Comparison of ENCODE assay signal across 8 cellular contexts in the genomic region with DNA sequence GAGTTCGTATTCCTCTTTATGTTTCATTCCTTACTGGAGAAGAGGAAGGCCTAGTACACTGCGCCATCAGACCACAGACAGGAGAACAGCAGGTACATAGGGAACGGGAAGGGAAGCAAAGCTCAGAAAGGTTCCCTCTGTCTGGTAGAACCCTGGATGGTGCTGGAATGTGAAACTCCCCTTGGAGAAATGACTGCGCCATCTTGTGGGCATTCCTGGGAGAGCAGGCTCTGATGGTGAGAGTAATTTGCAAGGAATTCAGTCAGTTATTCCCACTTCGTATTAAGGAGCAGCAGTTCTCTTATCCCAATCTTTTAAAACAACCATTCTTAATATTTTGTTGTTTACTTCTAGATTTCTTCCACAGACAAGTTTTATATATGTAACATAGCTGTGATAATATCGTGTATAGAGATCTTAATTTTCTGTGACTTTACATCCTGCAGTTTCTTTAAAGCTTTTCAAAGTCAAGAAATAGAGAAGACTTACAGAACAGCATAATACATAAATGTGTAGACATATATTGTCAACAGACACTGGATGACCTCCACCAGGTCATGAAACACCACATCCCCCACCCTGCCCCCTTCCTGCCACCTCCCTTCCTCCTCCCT.
DNase-seq lines count a peak whose midpoint lies in the region; ATAC-seq and TF ChIP-seq lines count a peak whose summit lies in the region.

No MANE protein-coding gene starts in this region.

- ATAC-seq in HG02885 (IDR thresholded peaks at IDR 0.05; ENCODE audit: poor library complexity, unreplicated experiment) (peak; percentile 49), natural killer cell (peak in 2 of 3 donors; percentile 38 to 61), HG03378 (IDR thresholded peaks at IDR 0.05; ENCODE audit: unreplicated experiment) (no peak)

- H3K36me3 Mint-ChIP-seq in CD14-positive monocyte (no peaks in the 10 kb centered on the region), natural killer cell (no peaks in the 10 kb centered on the region)

- no peak for TF ChIP-seq POLR2A in esophagus muscularis mucosa (IDR thresholded peaks at IDR 0.05; ENCODE audit: low read depth)
- TF ChIP-seq POLR2A in stomach (IDR thresholded peaks at IDR 0.05): no peak

- intact Hi-C loops in CD14-positive monocyte (cut with micrococcal nuclease) (no loop called here), esophagus muscularis mucosa (cut with DNase I) (loop anchor here (2.0 kb wide), 1 partner anchor 124 kb away; no protein-coding TSS in a partner anchor), natural killer cell (cut with micrococcal nuclease) (loop anchor here (1.0 kb wide), 1 partner anchor 122 kb away; no protein-coding TSS in a partner anchor), stomach (cut with DNase I; ENCODE audit: low total_unique reads) (loop anchor here (5.0 kb wide), 1 partner anchor 123 kb away; no protein-coding TSS in a partner anchor)

- no peaks in the 10 kb centered on the region for H3K27me3 ChIP-seq in NT2/D1 (ENCODE audit: insufficient read depth, insufficient read length)
- H3K27me3 ChIP-seq in esophagus muscularis mucosa: peaks cover 0 to 24% (median 0%) of the 10 kb centered on the region in 4 donors
- H3K27me3 ChIP-seq in stomach: peaks cover 0 to 29% (median 9%) of the 10 kb centered on the region in 3 donors

- H3K4me3 Mint-ChIP-seq in CD14-positive monocyte (no peak overlapping the region), natural killer cell (no peak overlapping the region)

- DNase-seq in CD14-positive monocyte (ENCODE audit: low spot score) (no peak), NT2/D1 (ENCODE audit: low read depth, low spot score) (peak; percentile 86), activated T-cell treated with anti-CD3 and anti-CD28 coated beads for 24 hours (ENCODE audit: low read depth) (peak; percentile 37), esophagus muscularis mucosa (ENCODE audit: extremely low spot score) (peak; percentile 92), natural killer cell (peak; percentile 47), stomach (peak; percentile 68)

- H3K27ac Mint-ChIP-seq in CD14-positive monocyte: no peak overlapping the region
- H3K27ac Mint-ChIP-seq in natural killer cell: no peak overlapping the region

- H3K4me3 ChIP-seq in NT2/D1 (ENCODE audit: insufficient read length, low read depth): no peak overlapping the region
- H3K4me3 ChIP-seq in esophagus muscularis mucosa: no peak overlapping the region
- no peak overlapping the region for H3K4me3 ChIP-seq in stomach

- TF ChIP-seq EP300 in esophagus muscularis mucosa (IDR thresholded peaks at IDR 0.05) (no peak), stomach (IDR thresholded peaks at IDR 0.05) (no peak)

- H3K36me3 ChIP-seq in NT2/D1 (ENCODE audit: insufficient read depth, insufficient read length, low read length) (no peaks in the 10 kb centered on the region), esophagus muscularis mucosa (no peaks in the 10 kb centered on the region), stomach (no peaks in the 10 kb centered on the region)

- H3K4me1 Mint-ChIP-seq in CD14-positive monocyte (no peaks in the 10 kb centered on the region), natural killer cell (no peaks in the 10 kb centered on the region)

- TF ChIP-seq CTCF in CD14-positive monocyte (IDR thresholded peaks at IDR 0.05): peak; percentile 89
- TF ChIP-seq CTCF in esophagus muscularis mucosa (IDR thresholded peaks at IDR 0.05): peak; percentile 66 to 81 (median 78)
- peak; percentile 85 for TF ChIP-seq CTCF in natural killer cell (IDR thresholded peaks at IDR 0.05)
- peak in 5 of 7 experiments; percentile 49 to 69 (median 57) for TF ChIP-seq CTCF in stomach (IDR thresholded peaks at IDR 0.05)

- 32% methylated on average over 6 of the region's 6 CpGs for WGBS in esophagus muscularis mucosa
- 26 to 35% (median 29%) methylated on average over 6 of the region's 6 CpGs for WGBS in stomach, 5 donors

- H3K9me3 ChIP-seq in NT2/D1 (ENCODE audit: insufficient read depth, low read length): peaks cover 8% of the 10 kb centered on the region; the same call in 1 of the 2 replicates
- no peaks in the 10 kb centered on the region for H3K9me3 ChIP-seq in esophagus muscularis mucosa
- no peaks in the 10 kb centered on the region for H3K9me3 ChIP-seq in stomach

- no peak overlapping the region for H3K27ac ChIP-seq in esophagus muscularis mucosa (replicated peaks in 1 of 4)
- no peak overlapping the region for H3K27ac ChIP-seq in stomach

- no peak overlapping the region for H3K9ac ChIP-seq in NT2/D1 (ENCODE audit: insufficient read length, low read depth)

- H3K4me1 ChIP-seq in NT2/D1 (ENCODE audit: insufficient read depth, insufficient read length): no peaks in the 10 kb centered on the region
- no peaks in the 10 kb centered on the region for H3K4me1 ChIP-seq in esophagus muscularis mucosa
- peaks cover 0 to 3% (median 0%) of the 10 kb centered on the region in 4 donors for H3K4me1 ChIP-seq in stomach

- peaks cover 0 to 2% (median 0%) of the 10 kb centered on the region in 7 donors for H3K9me3 Mint-ChIP-seq in CD14-positive monocyte
- no peaks in the 10 kb centered on the region for H3K9me3 Mint-ChIP-seq in natural killer cell

- peaks cover 9 to 32% (median 19%) of the 10 kb centered on the region in 3 donors for H3K27me3 Mint-ChIP-seq in CD14-positive monocyte (ENCODE audit: low read depth in 3 of 3)
- H3K27me3 Mint-ChIP-seq in natural killer cell (ENCODE audit: low read depth in 2 of 2): peaks cover 10 to 19% of the 10 kb centered on the region in 2 donors

Comparison
In these comparisons a context has a peak if more than half of its experiments do, and no peak if none do; other contexts are left out.
1. intact Hi-C loops: an anchor here in esophagus muscularis mucosa (2.0 kb wide), natural killer cell (1.0 kb wide) and stomach (5.0 kb wide); none called in CD14-positive monocyte.